ENCODE assay signal across 28 cellular contexts in the genomic region with DNA sequence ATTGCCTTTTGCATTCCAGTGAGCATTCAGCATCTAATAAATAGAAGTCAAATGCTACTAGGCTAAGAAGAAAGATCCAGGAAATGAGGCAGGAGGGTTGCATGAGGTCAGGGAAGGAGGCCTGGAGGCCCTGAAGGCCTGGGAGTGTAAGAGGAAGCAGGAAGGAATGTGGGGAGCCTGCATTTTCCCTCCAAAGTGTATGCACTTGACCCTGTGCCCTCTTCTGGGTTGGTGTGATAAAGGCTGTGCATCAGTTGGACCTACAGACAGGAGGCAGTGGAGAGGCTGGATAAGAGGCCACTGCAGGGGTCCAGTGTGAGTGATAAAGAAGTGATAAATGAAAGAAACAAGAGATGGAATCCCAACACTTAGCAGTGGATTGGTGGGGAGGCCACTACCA. TPM values are rescaled to one million over a fixed set of nuclear protein-coding genes. Genes with fewer than 3 reads are reported as not detected.
DNase-seq lines count a peak whose midpoint lies in the region; ATAC-seq and TF ChIP-seq lines count a peak whose summit lies in the region.
"Had no signal": no experiment of that assay in that cellular context is flagged by ENCODE, and none has a peak within 500 bp of the region (broad histone marks: within the 10 kb centered on the region; RNA-seq: fewer than 3 reads in every experiment).

No MANE protein-coding gene starts in this region.

- CTCF ChIA-PET in BJ (lab: Yijun Ruan, JAX), result no interaction called here

- DNase-seq in BJ (ENCODE audit: low read depth) (no peak), ELR (ENCODE audit: low read depth) (peak; percentile 21), NCI-H69 (lab: John Stamatoyannopoulos, UW) (peak; percentile 29), choroid plexus epithelial cell (ENCODE audit: low read depth) (no peak), GM19238 (ENCODE audit: insufficient read length, low spot score) (no peak), DMS153 (lab: John Stamatoyannopoulos, UW) (no peak)
- DNase-seq: activated CD4-positive, alpha-beta memory T cell treated with anti-CD3 and anti-CD28 coated beads for 36 hours; activated CD4-positive, alpha-beta T cell treated with anti-CD3 and anti-CD28 coated beads for 1 hour; activated T-cell treated with anti-CD3 and anti-CD28 coated beads, Interleukin-2, amount 50 U/mL, for 72 hours; body of pancreas; immature natural killer cell; IMR-90; left colon; NCI-H1092; NCI-H187 treated with DMSO at 0.1 percent for 48 hours; NCI-H2171; NCI-H510A; PC-9; Right ventricle myocardium superior; stimulated activated CD4-positive, alpha-beta T cell treated with anti-CD3 and anti-CD28 coated beads, Interleukin-4, amount 100 ng/mL, for 24 hours; T-helper 17 cell; tibial artery had no signal

- 0 out of 2 replicates have a peak, but pooled peaks have one; percentile 5 for TF ChIP-seq CTCF in BJ (IDR thresholded peaks at IDR 0.05; ENCODE audit: insufficient read depth, low read depth, low read length)
- peak; percentile 17 for TF ChIP-seq CTCF in choroid plexus epithelial cell (conservative IDR thresholded peaks at IDR 0.05; ENCODE audit: low read depth, low read length)

- POLR2A ChIA-PET in BJ (lab: Charles Lee), result no interaction called here

- no peaks in the 10 kb centered on the region for H3K27me3 ChIP-seq in BJ (ENCODE audit: control insufficient read depth, insufficient read depth, low read length)
- H3K27me3 ChIP-seq: adrenal gland, body of pancreas, tibial artery had no signal

- no peak overlapping the region for H3K4me3 ChIP-seq in BJ (ENCODE audit: low read depth, low read length)
- H3K4me3 ChIP-seq in choroid plexus epithelial cell (ENCODE audit: low read depth, low read length), result no peak overlapping the region
- H3K4me3 ChIP-seq: adrenal gland, body of pancreas, mucosa of descending colon, PC-9, tibial artery had no signal

- ATAC-seq in HG02588 (IDR thresholded peaks at IDR 0.05; ENCODE audit: unreplicated experiment) (no peak), HG03159 (IDR thresholded peaks at IDR 0.05; ENCODE audit: unreplicated experiment) (no peak)
- ATAC-seq: activated T-cell treated with anti-CD3 and anti-CD28 coated beads, Interleukin-2, amount 50 U/mL, for 72 hours; body of pancreas; left colon; mucosa of descending colon; natural killer cell treated with Interleukin-12 subunit alpha and Interleukin-12 subunit beta and Interleukin-15 and Interleukin-18, amount 100 ng/mL, for 72 hours; SK-N-SH treated with all-trans-retinoic acid at 6 μM for 48 hours; T-helper 17 cell had no signal

- peaks cover 18% of the 10 kb centered on the region for H3K36me3 ChIP-seq in BJ (ENCODE audit: control insufficient read depth, insufficient read depth, low read length)

RNA-seq across cellular contexts. Expression of a gene that starts 20.4 kb away (rescaled TPM):
- 5.2 and 7.3 TPM in 2 replicates for polyA plus RNA-seq in BJ (2011; rRNA removed)
- polyA minus RNA-seq in BJ (2011; rRNA and poly(A)+ RNA removed), result 6.3 and 7.9 TPM in 2 replicates
- polyA plus RNA-seq: immature natural killer cell had no signal

Comparison
In these comparisons a context has a peak if more than half of its experiments do, and no peak if none do; other contexts are left out.
1. DNase-seq: peak in ELR (single experiment) and NCI-H69 (single experiment); none in BJ (single experiment), choroid plexus epithelial cell (single experiment), GM19238 (single experiment) and DMS153 (single experiment).